ENCODE assay signal across 14 cellular contexts in genomic region chr1:208030320-208031091, GRCh38.
DNase-seq lines count a peak whose midpoint lies in the region; ATAC-seq and TF ChIP-seq lines count a peak whose summit lies in the region.
"Had no signal": no experiment of that assay in that cellular context is flagged by ENCODE, and none has a peak within 500 bp of the region (broad histone marks: within the 10 kb centered on the region; RNA-seq: fewer than 3 reads in every experiment).

No MANE protein-coding gene starts in this region.

- TF ChIP-seq CTCF in dorsolateral prefrontal cortex (IDR thresholded peaks at IDR 0.05 in 54 of 56, conservative IDR thresholded peaks at IDR 0.05 in 2 of 56; ENCODE audit: low read depth in 1 of 56, partially characterized antibody in 56 of 56): no peak
- no peak for TF ChIP-seq CTCF in lung (IDR thresholded peaks at IDR 0.05; ENCODE audit: control extremely low read depth, extremely low read depth)

- H3K27me3 Mint-ChIP-seq in naive thymus-derived CD4-positive, alpha-beta T cell: peaks cover 0 to 10% (median 3%) of the 10 kb centered on the region in 5 donors

- H3K4me3 ChIP-seq in MG63 (no peak overlapping the region), dorsolateral prefrontal cortex (no peak overlapping the region), lung (no peak overlapping the region)
- no peak overlapping the region for H3K4me3 ChIP-seq in naive thymus-derived CD4-positive, alpha-beta T cell (ENCODE audit: low read length)

- no peaks in the 10 kb centered on the region for H3K36me3 ChIP-seq in MG63
- H3K36me3 ChIP-seq in lung (ENCODE audit: control insufficient read depth in 2 of 2, insufficient read depth in 2 of 2, low read length in 2 of 2): peaks cover 3 to 53% of the 10 kb centered on the region in 2 donors
- no peaks in the 10 kb centered on the region for H3K36me3 ChIP-seq in naive thymus-derived CD4-positive, alpha-beta T cell (ENCODE audit: control insufficient read depth in 2 of 3, insufficient read depth in 3 of 3, low read length in 3 of 3)

- POLR2A ChIA-PET in naive thymus-derived CD4-positive, alpha-beta T cell (lab: Charles Lee): no interaction called here

- no peaks in the 10 kb centered on the region for H3K4me1 Mint-ChIP-seq in naive thymus-derived CD4-positive, alpha-beta T cell

- no peaks in the 10 kb centered on the region for H3K36me3 Mint-ChIP-seq in naive thymus-derived CD4-positive, alpha-beta T cell

- no peaks in the 10 kb centered on the region for H3K9me3 ChIP-seq in MG63
- H3K9me3 ChIP-seq in lung (ENCODE audit: control insufficient read depth in 2 of 2, insufficient read depth in 1 of 2, low read length in 1 of 2): no peaks in the 10 kb centered on the region
- H3K9me3 ChIP-seq in naive thymus-derived CD4-positive, alpha-beta T cell (ENCODE audit: control insufficient read depth in 2 of 3, low read length in 3 of 3): no peaks in the 10 kb centered on the region

- WGBS in lung, 2 donors: 54 to 62% methylated on average over 11 of the region's 11 CpGs

- intact Hi-C loops in dorsolateral prefrontal cortex (cut with DNase I): no loop called here
- intact Hi-C loops in naive thymus-derived CD4-positive, alpha-beta T cell (cut with micrococcal nuclease): no loop called here

- peaks cover 0 to under 1% of the 10 kb centered on the region in 2 donors for H3K4me1 ChIP-seq in lung (ENCODE audit: control insufficient read depth in 2 of 2, insufficient read depth in 2 of 2, low read length in 2 of 2)
- H3K4me1 ChIP-seq in naive thymus-derived CD4-positive, alpha-beta T cell (ENCODE audit: control insufficient read depth in 2 of 2, insufficient read depth in 2 of 2, low read length in 2 of 2): no peaks in the 10 kb centered on the region

- H3K27ac ChIP-seq in dorsolateral prefrontal cortex: peak overlapping the region in 56 of 59 donors; percentile 25 to 96 (median 79)
- peak overlapping the region in 1 of 2 donors; percentile 71 for H3K27ac ChIP-seq in lung (ENCODE audit: low read depth in 1 of 2, low read length in 1 of 2)
- peak overlapping the region; percentile 79 for H3K27ac ChIP-seq in temporal lobe (ENCODE audit: low read depth, low read length)
- H3K27ac ChIP-seq in naive thymus-derived CD4-positive, alpha-beta T cell (ENCODE audit: low read depth, low read length): no peak overlapping the region
- H3K27ac ChIP-seq: HL-60 had no signal

- CTCF ChIA-PET in naive thymus-derived CD4-positive, alpha-beta T cell (lab: Charles Lee): no interaction called here

- peak; percentile 70 for DNase-seq in MG63
- DNase-seq in dorsolateral prefrontal cortex: no peak
- DNase-seq in lung (ENCODE audit: low spot score): peak; percentile 48
- no peak for DNase-seq in naive thymus-derived CD4-positive, alpha-beta T cell
- no peak for DNase-seq in NCI-H2227 (lab: John Stamatoyannopoulos, UW; ENCODE audit: unreplicated experiment)
- DNase-seq: activated CD4-positive, CD25-positive, alpha-beta regulatory T cell; DMS79; effector memory CD8-positive, alpha-beta T cell; NCI-H1436 had no signal

- H3K9me3 Mint-ChIP-seq in naive thymus-derived CD4-positive, alpha-beta T cell: no peaks in the 10 kb centered on the region
- H3K9me3 Mint-ChIP-seq: effector memory CD8-positive, alpha-beta T cell had no signal

- no peak overlapping the region for H3K27ac Mint-ChIP-seq in naive thymus-derived CD4-positive, alpha-beta T cell
- H3K27ac Mint-ChIP-seq: effector memory CD8-positive, alpha-beta T cell had no signal

- no peak overlapping the region for H3K4me3 Mint-ChIP-seq in naive thymus-derived CD4-positive, alpha-beta T cell
- H3K4me3 Mint-ChIP-seq: effector memory CD8-positive, alpha-beta T cell had no signal

- H3K27me3 ChIP-seq in MG63 (no peaks in the 10 kb centered on the region), dorsolateral prefrontal cortex (peaks cover 0 to 11% (median 0%) of the 10 kb centered on the region in 45 donors), lung (ENCODE audit: control insufficient read depth, insufficient read depth) (no peaks in the 10 kb centered on the region)
- H3K27me3 ChIP-seq in naive thymus-derived CD4-positive, alpha-beta T cell (ENCODE audit: control insufficient read depth in 2 of 2, insufficient read depth in 2 of 2, low read length in 2 of 2): no peaks in the 10 kb centered on the region

- ATAC-seq in lung (ENCODE audit: insufficient read depth, low FRiP score): peak; percentile 17
- ATAC-seq in naive thymus-derived CD4-positive, alpha-beta T cell: no peak
- ATAC-seq in HG03159 (IDR thresholded peaks at IDR 0.05; ENCODE audit: unreplicated experiment): no peak
- ATAC-seq in GM19452 (IDR thresholded peaks at IDR 0.05; ENCODE audit: unreplicated experiment): no peak
- ATAC-seq: effector memory CD8-positive, alpha-beta T cell; left lobe of liver had no signal

Comparison
In these comparisons a context has a peak if more than half of its experiments do, and no peak if none do; other contexts are left out.
1. DNase-seq: peak in MG63 (single experiment) and lung (single experiment); none in dorsolateral prefrontal cortex (0 of 10), naive thymus-derived CD4-positive, alpha-beta T cell (0 of 9) and NCI-H2227 (single experiment).